19 cellular contexts compared by ENCODE assay signal in the genomic region with DNA sequence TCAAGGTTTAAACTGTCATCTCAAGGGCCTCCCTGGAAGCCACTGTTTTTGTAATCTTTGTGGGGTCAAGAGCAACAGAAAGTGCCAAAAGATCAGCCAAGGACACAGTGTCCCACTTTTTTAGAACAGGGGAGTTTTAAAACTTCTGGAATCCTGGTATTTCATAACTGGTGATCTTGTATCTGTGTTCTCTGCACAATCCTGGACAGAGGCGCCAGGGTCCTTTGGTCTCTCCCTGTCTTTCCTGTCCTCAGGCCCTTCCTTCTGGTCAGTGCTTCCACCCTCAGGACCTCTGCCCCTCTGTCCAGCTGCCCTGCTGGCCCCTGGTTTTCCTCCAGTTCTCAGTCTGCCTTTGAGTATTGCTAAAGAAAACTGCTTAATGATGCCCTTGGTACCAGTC. TPM values are rescaled to one million over a fixed set of nuclear protein-coding genes. Genes with fewer than 3 reads are reported as not detected.
A peak's percentile ranks its signal among the peaks of the same experiment; 100 is the strongest.
DNase-seq lines count a peak whose midpoint lies in the region; ATAC-seq and TF ChIP-seq lines count a peak whose summit lies in the region.
"Had no signal": no experiment of that assay in that cellular context is flagged by ENCODE, and none has a peak within 500 bp of the region (broad histone marks: within the 10 kb centered on the region; RNA-seq: fewer than 3 reads in every experiment).

No MANE protein-coding gene starts in this region.

- no peak overlapping the region for H3K4me3 ChIP-seq in esophagus squamous epithelium
- H3K4me3 ChIP-seq in lung, result no peak overlapping the region
- H3K4me3 ChIP-seq in subcutaneous abdominal adipose tissue (ENCODE audit: low read depth in 1 of 5, low read length in 5 of 5), result no peak overlapping the region
- no peak overlapping the region for H3K4me3 ChIP-seq in left lung
- no peak overlapping the region for H3K4me3 ChIP-seq in BE2C (ENCODE audit: low read depth, low read length)
- H3K4me3 ChIP-seq: GM23338 had no signal

- H3K27ac ChIP-seq in esophagus squamous epithelium, result peak overlapping the region; percentile 12 to 65 (median 47)
- H3K27ac ChIP-seq in lung (ENCODE audit: low read depth in 1 of 2, low read length in 1 of 2), result no peak overlapping the region
- H3K27ac ChIP-seq in subcutaneous abdominal adipose tissue (ENCODE audit: low read depth, low read length), result peak overlapping the region; percentile 43
- H3K27ac ChIP-seq in left lung, result peak overlapping the region in 1 of 2 donors; percentile 3

- 62 to 92% methylated on average over 1 of the region's 1 CpG for WGBS in esophagus squamous epithelium, 2 donors
- 63 to 72% methylated on average over 1 of the region's 1 CpG for WGBS in lung, 2 donors

- DNase-seq in Ammon's horn (ENCODE audit: low spot score) (peak; percentile 61), esophagus squamous epithelium (lab: John Stamatoyannopoulos, UW) (no peak), lung (ENCODE audit: low spot score) (no peak), left lung (no peak), LoVo (ENCODE audit: low spot score) (no peak), BE2C (no peak)
- DNase-seq: ACHN; activated CD4-positive, alpha-beta T cell treated with anti-CD3 and anti-CD28 coated beads, Interleukin-2, amount 50 U/mL, for 4 hours; activated T-cell treated with anti-CD3 and anti-CD28 coated beads, Interleukin-2, amount 50 U/mL, for 1 hour; CD4-positive, alpha-beta T cell; effector memory CD4-positive, alpha-beta T cell; naive thymus-derived CD8-positive, alpha-beta T cell; NCI-H1092; NCI-H774; stimulated activated CD4-positive, alpha-beta T cell treated with anti-CD3 and anti-CD28 coated beads, Interleukin-1b, Interleukin-23, amount 100 ng/mL, for 48 hours; trophoblast cell had no signal

- H3K36me3 ChIP-seq in esophagus squamous epithelium, result no peaks in the 10 kb centered on the region
- no peaks in the 10 kb centered on the region for H3K36me3 ChIP-seq in lung (ENCODE audit: control insufficient read depth in 2 of 2, insufficient read depth in 2 of 2, low read length in 2 of 2)
- no peaks in the 10 kb centered on the region for H3K36me3 ChIP-seq in subcutaneous abdominal adipose tissue (ENCODE audit: control insufficient read depth in 5 of 5, insufficient read depth in 5 of 5, low read length in 5 of 5)
- no peaks in the 10 kb centered on the region for H3K36me3 ChIP-seq in left lung
- no peaks in the 10 kb centered on the region for H3K36me3 ChIP-seq in BE2C

- no peak overlapping the region for H3K9ac ChIP-seq in subcutaneous abdominal adipose tissue (ENCODE audit: low read length in 5 of 5)

- TF ChIP-seq CTCF in esophagus squamous epithelium (IDR thresholded peaks at IDR 0.05) (no peak), lung (IDR thresholded peaks at IDR 0.05; ENCODE audit: control extremely low read depth, extremely low read depth) (no peak), left lung (IDR thresholded peaks at IDR 0.05) (no peak), BE2C (IDR thresholded peaks at IDR 0.05; ENCODE audit: low read depth, low read length) (no peak)

- TF ChIP-seq POLR2A in esophagus squamous epithelium (IDR thresholded peaks at IDR 0.05), result no peak

- H3K27me3 ChIP-seq in esophagus squamous epithelium (no peaks in the 10 kb centered on the region), lung (ENCODE audit: control insufficient read depth, insufficient read depth) (no peaks in the 10 kb centered on the region), subcutaneous abdominal adipose tissue (ENCODE audit: control insufficient read depth in 5 of 5, insufficient read depth in 4 of 5, low read length in 5 of 5) (no peaks in the 10 kb centered on the region), left lung (no peaks in the 10 kb centered on the region), BE2C (peaks cover 3% of the 10 kb centered on the region; the same call in 1 of the 2 replicates)

- H3K9me3 ChIP-seq in esophagus squamous epithelium, result no peaks in the 10 kb centered on the region
- H3K9me3 ChIP-seq in lung (ENCODE audit: control insufficient read depth in 2 of 2, insufficient read depth in 1 of 2, low read length in 1 of 2), result no peaks in the 10 kb centered on the region
- no peaks in the 10 kb centered on the region for H3K9me3 ChIP-seq in subcutaneous abdominal adipose tissue (ENCODE audit: control insufficient read depth in 5 of 5, low read length in 5 of 5)
- H3K9me3 ChIP-seq in left lung, result no peaks in the 10 kb centered on the region
- no peaks in the 10 kb centered on the region for H3K9me3 ChIP-seq in BE2C

- H3K4me1 ChIP-seq in esophagus squamous epithelium (peaks cover 0 to 39% (median 0%) of the 10 kb centered on the region in 3 donors), lung (ENCODE audit: control insufficient read depth in 2 of 2, insufficient read depth in 2 of 2, low read length in 2 of 2) (peaks cover 0 to 7% of the 10 kb centered on the region in 2 donors), subcutaneous abdominal adipose tissue (ENCODE audit: control insufficient read depth in 5 of 5, insufficient read depth in 5 of 5, low read length in 5 of 5) (peaks cover 0 to 36% (median 31%) of the 10 kb centered on the region in 5 donors), left lung (peaks cover 0 to 8% of the 10 kb centered on the region in 2 donors), BE2C (no peaks in the 10 kb centered on the region)

- intact Hi-C loops in esophagus squamous epithelium (cut with DNase I) (no loop called here), left lung (cut with DNase I) (no loop called here)

- peak; percentile 54 for ATAC-seq in lung (ENCODE audit: insufficient read depth, low FRiP score)
- ATAC-seq in left lung, result no peak
- ATAC-seq in activated CD4-positive, CD25-positive, alpha-beta regulatory T cell treated with anti-CD3 and anti-CD28 coated beads, Interleukin-2, amount 50 U/mL, for 24 hours, result no peak
- ATAC-seq: GM23338; naive thymus-derived CD8-positive, alpha-beta T cell had no signal

RNA-seq across cellular contexts. Expression of gene WASF3, which starts 47.3 kb away (rescaled TPM):
- total RNA-seq in esophagus squamous epithelium, result 10 to 100 TPM in 1 of 4 donors, 1 to 10 TPM in 3; 1.4 to 13.9 (median 2.8) TPM
- total RNA-seq in lung, result 10 to 100 TPM; 11.1 to 14.4 TPM
- 1 to 10 TPM; 4.9 to 5.5 TPM for polyA plus RNA-seq in lung
- 10 to 100 TPM; 10.9 to 24.5 TPM for total RNA-seq in left lung
- 1.7 TPM for polyA plus RNA-seq in BE2C (2012; ENCODE audit: insufficient read depth, insufficient read length, low read depth)
- polyA plus RNA-seq: naive thymus-derived CD8-positive, alpha-beta T cell had no signal

Comparison
In these comparisons a context has a peak if more than half of its experiments do, and no peak if none do; other contexts are left out.
1. H3K27ac ChIP-seq: peak in esophagus squamous epithelium (4 of 4) and subcutaneous abdominal adipose tissue (single experiment); none in lung (0 of 2).